1 cellular context compared by ENCODE assay signal in the genomic region with DNA sequence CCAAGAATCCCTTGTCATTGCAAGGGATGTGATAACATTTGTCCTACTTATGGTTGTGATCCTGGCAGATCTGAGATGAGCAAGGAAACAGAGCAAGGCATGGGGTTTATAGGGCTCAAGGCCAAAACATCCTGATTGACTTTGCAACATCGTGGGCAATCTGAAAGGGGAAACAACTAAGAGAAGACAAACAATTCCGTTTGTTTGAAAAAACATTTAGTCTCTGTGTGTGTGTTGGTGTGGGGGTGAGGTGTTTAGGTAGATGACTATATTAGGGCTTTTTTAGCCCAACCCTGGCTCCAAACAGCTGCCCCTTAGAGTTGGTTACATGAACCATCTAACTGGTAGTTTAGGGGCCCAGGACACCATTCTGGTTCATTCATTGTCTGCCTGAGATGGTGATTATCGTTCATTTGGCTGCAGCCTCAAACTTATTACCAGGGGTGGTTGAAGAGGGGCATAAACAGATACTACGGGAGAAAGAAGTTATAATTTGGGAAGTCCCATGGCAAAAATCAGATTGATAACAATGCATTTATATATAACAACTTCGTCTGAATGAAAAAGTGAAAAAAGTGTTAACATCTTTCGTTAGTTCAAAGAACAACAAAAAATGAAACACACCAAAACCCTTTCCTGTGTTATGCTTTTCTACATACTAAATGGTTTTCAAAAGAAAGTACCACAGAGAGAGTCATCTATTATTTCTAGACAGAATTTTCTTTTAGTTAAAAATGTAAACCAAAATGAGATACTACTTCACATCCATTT.
TF ChIP-seq lines count a peak whose summit lies in the region.

No MANE protein-coding gene starts in this region.

TF ChIP-seq in endothelial cell of umbilical vein, 7 proteins besides CTCF, POLR2A, EP300 and RAD21:
- TF ChIP-seq GATA2 (IDR thresholded peaks at IDR 0.05; ENCODE audit: insufficient read depth, insufficient read length, low read depth, low read length) (no peak), JUN (IDR thresholded peaks at IDR 0.05; ENCODE audit: borderline replicate concordance, insufficient read depth, insufficient read length, low read depth) (no peak), FOS (IDR thresholded peaks at IDR 0.05; ENCODE audit: borderline replicate concordance, insufficient read depth, low read length) (no peak), EZH2 (IDR thresholded peaks at IDR 0.05; ENCODE audit: borderline replicate concordance, low read depth, low read length, severe bottlenecking) (no peak), POLR2AphosphoS5 (IDR thresholded peaks at IDR 0.05; ENCODE audit: insufficient read depth, low read depth, low read length) (no peak), MYC (IDR thresholded peaks at IDR 0.05; ENCODE audit: low read depth, low read length) (no peak)
- TF ChIP-seq, protein P1, sequence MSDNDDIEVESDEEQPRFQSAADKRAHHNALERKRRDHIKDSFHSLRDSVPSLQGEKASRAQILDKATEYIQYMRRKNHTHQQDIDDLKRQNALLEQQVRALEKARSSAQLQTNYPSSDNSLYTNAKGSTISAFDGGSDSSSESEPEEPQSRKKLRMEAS (IDR thresholded peaks at IDR 0.05; ENCODE audit: insufficient read depth, insufficient read length): no peak
